ENCODE assay signal across 15 cellular contexts in the genomic region with DNA sequence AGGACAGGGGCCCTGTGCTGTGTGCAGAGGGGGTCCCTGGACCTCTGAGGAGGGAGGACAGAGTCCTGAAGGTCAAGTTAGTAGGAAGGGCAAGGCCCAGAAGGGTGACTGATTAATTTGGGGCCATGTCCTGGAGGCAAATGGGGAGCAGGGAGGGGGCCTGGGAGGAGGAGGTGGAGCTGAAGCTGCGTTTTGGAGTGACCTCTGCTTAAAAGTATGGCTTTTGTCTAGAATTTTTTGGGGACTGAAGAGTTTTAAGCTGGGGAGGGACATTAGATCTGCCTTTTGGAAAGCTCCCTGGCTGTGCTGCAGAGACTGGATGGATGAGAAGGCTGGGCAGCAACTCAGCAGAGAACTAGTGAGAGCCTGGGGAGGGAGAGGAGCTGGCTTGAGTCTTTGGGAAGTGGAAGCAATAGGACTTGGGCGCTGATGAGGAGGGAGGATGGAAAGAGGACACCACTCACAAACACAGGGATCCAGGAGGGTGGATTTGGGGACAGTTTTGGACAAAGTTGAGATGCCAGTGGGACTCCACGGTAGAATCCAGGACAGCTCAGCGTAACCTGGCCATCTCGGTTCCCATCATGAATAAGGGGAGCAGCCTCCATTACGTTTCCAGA. TPM values are rescaled to one million over a fixed set of nuclear protein-coding genes. Genes with fewer than 3 reads are reported as not detected.
DNase-seq lines count a peak whose midpoint lies in the region; ATAC-seq and TF ChIP-seq lines count a peak whose summit lies in the region.
"Had no signal": no experiment of that assay in that cellular context is flagged by ENCODE, and none has a peak within 500 bp of the region (broad histone marks: within the 10 kb centered on the region; RNA-seq: fewer than 3 reads in every experiment).

No MANE protein-coding gene starts in this region.

- intact Hi-C loops in Panc1 (cut with micrococcal nuclease; ENCODE audit: unreplicated experiment): no loop called here

- no peak overlapping the region for H3K27ac ChIP-seq in Panc1 (ENCODE audit: low read length)
- H3K27ac ChIP-seq in rectal smooth muscle tissue (ENCODE audit: low read depth, low read length): no peak overlapping the region
- H3K27ac ChIP-seq: cardiac muscle cell had no signal

- no peaks in the 10 kb centered on the region for H3K9me3 ChIP-seq in Panc1 (ENCODE audit: control insufficient read depth, insufficient read depth, low read depth, low read length)
- H3K9me3 ChIP-seq: HAP-1 had no signal

- no peak for TF ChIP-seq CTCF in GM13977 (IDR thresholded peaks at IDR 0.05; ENCODE audit: extremely low read depth, insufficient read depth, missing control alignments)
- no peak for TF ChIP-seq CTCF in Panc1 (IDR thresholded peaks at IDR 0.05)
- TF ChIP-seq CTCF in omental fat pad (IDR thresholded peaks at IDR 0.05): no peak

- H3K36me3 ChIP-seq in Panc1 (ENCODE audit: control insufficient read depth, insufficient read depth, low read length) (no peaks in the 10 kb centered on the region), rectal smooth muscle tissue (ENCODE audit: control insufficient read depth, insufficient read depth, low read length) (no peaks in the 10 kb centered on the region)
- H3K36me3 ChIP-seq: cardiac muscle cell, HAP-1 had no signal

- in situ Hi-C loops in GM13977 (cut with MboI; ENCODE audit: low pct_unique_long_range_greater_than_20kb, low sequenced_read_pairs, unreplicated experiment) (loop anchor here (5.0 to 10.0 kb wide), 2 partner anchors 54 to 201 kb away; a partner anchor contains a TSS), Panc1 (cut with HindIII; ENCODE audit: low pct_unique_long_range_greater_than_20kb, low sequenced_read_pairs) (no loop called here)

- CTCF ChIA-PET in Panc1 (lab: Charles Lee): interaction anchor here (1.0 kb wide), 1 partner anchor 9 kb away, joined by 4 read pairs; no protein-coding TSS in a partner anchor

- no peak overlapping the region for H3K4me3 ChIP-seq in Panc1 (ENCODE audit: low read depth in 2 of 2, low read length in 2 of 2)
- H3K4me3 ChIP-seq in rectal smooth muscle tissue (ENCODE audit: low read length): no peak overlapping the region
- H3K4me3 ChIP-seq: cardiac muscle cell, HAP-1 had no signal

- peak overlapping the region; percentile 22 for H3K9ac ChIP-seq in rectal smooth muscle tissue (ENCODE audit: low read length)

- POLR2A ChIA-PET in Panc1 (lab: Charles Lee): no interaction called here

- H3K4me1 ChIP-seq in Panc1 (ENCODE audit: control insufficient read depth, insufficient read depth, low read length) (no peaks in the 10 kb centered on the region), rectal smooth muscle tissue (ENCODE audit: control insufficient read depth, insufficient read depth, low read length) (peaks cover 8% of the 10 kb centered on the region)
- H3K4me1 ChIP-seq: HAP-1 had no signal

- H3K27me3 ChIP-seq in Panc1 (ENCODE audit: control insufficient read depth, insufficient read depth, low read length) (no peaks in the 10 kb centered on the region), rectal smooth muscle tissue (ENCODE audit: control insufficient read depth, insufficient read depth, low read length) (no peaks in the 10 kb centered on the region)
- H3K27me3 ChIP-seq: cardiac muscle cell had no signal

- ATAC-seq in Panc1: peak; percentile 14; the same call in 1 of the 2 replicates
- no peak for ATAC-seq in HG03571 (IDR thresholded peaks at IDR 0.05; ENCODE audit: unreplicated experiment)
- no peak for ATAC-seq in omental fat pad (ENCODE audit: low FRiP score)
- ATAC-seq: sciatic nerve had no signal

- BruUV-seq in Panc1 (replicated peaks; lab: Mats Ljungman, UMichigan): no TSS peak

- DNase-seq in GM13977 (ENCODE audit: low spot score) (peak; percentile 8), Panc1 (ENCODE audit: low read depth, low spot score) (no peak), islet precursor cell (peak; percentile 36), GM19240 (ENCODE audit: insufficient read length, low spot score) (no peak), omental fat pad (ENCODE audit: low spot score) (no peak)
- no peak for DNase-seq in stimulated activated CD4-positive, alpha-beta T cell treated with anti-CD3 and anti-CD28 coated beads, Interleukin-12 subunit alpha, Interleukin-12 subunit beta, amount 100 ng/mL, for 4 hours
- DNase-seq: activated naive CD8-positive, alpha-beta T cell treated with anti-CD3 and anti-CD28 coated beads for 36 hours; KG1; NCI-H1417 treated with DMSO at 0.1 percent for 48 hours; NCI-H345 had no signal

RNA-seq across cellular contexts. Expression of a gene that starts 52.9 kb away (rescaled TPM):
- total RNA-seq in Panc1 (2021; ENCODE audit: unreplicated experiment): 31.2 TPM
- polyA plus RNA-seq in Panc1 (2012; ENCODE audit: insufficient read length): 20.8 TPM
- total RNA-seq in omental fat pad: 10 to 100 TPM; 43.1 to 52.9 (median 48.1) TPM

Comparison
In these comparisons a context has a peak if more than half of its experiments do, and no peak if none do; other contexts are left out.
1. DNase-seq: peak in GM13977 (single experiment) and islet precursor cell (single experiment); none in Panc1 (single experiment), GM19240 (single experiment), omental fat pad (single experiment) and stimulated activated CD4-positive, alpha-beta T cell treated with anti-CD3 and anti-CD28 coated beads, Interleukin-12 subunit alpha, Interleukin-12 subunit beta, amount 100 ng/mL, for 4 hours (single experiment).